25 cellular contexts compared by ENCODE assay signal in genomic region chr12:30063435-30063945, GRCh38.
"Had no signal": no experiment of that assay in that cellular context is flagged by ENCODE, and none has a peak within 500 bp of the region (broad histone marks: within the 10 kb centered on the region; RNA-seq: fewer than 3 reads in every experiment).

No MANE protein-coding gene starts in this region.

- H3K9me3 ChIP-seq: gastrocnemius medialis, left lung, prostate gland, sigmoid colon, testis, tibial artery had no signal

- H3K4me1 Mint-ChIP-seq: naive thymus-derived CD4-positive, alpha-beta T cell; nephron; neural progenitor cell; stimulated activated memory B cell treated with anti-CD40 and anti-IgM and Interleukin-4, amounts not matched to agents 10 μg/mL and 1 μg/mL and 100 μg/mL, for 72 hours had no signal

- H3K36me3 ChIP-seq: gastrocnemius medialis, heart left ventricle, left lung, neural progenitor cell, prostate gland, right atrium auricular region, sigmoid colon, tibial artery had no signal

- H3K36me3 Mint-ChIP-seq: neural progenitor cell; stimulated activated memory B cell treated with anti-CD40 and anti-IgM and Interleukin-4, amounts not matched to agents 10 μg/mL and 1 μg/mL and 100 μg/mL, for 72 hours; type B pancreatic cell had no signal

- H3K4me2 ChIP-seq: hepatocyte, neural progenitor cell had no signal

- H3K27me3 ChIP-seq: dorsolateral prefrontal cortex, gastrocnemius medialis, heart left ventricle, hepatocyte, left lung, neural progenitor cell, right atrium auricular region, sigmoid colon, testis, tibial artery had no signal

- H3K9me3 Mint-ChIP-seq: neural progenitor cell had no signal

- H3K4me3 ChIP-seq: dorsolateral prefrontal cortex, gastrocnemius medialis, heart left ventricle, hepatocyte, left lung, neural progenitor cell, prostate gland, right atrium auricular region, sigmoid colon, testis, tibial artery had no signal

- H3K79me2 ChIP-seq: hepatocyte had no signal

- DNase-seq: dorsolateral prefrontal cortex; effector CD4-positive, alpha-beta T cell; foreskin fibroblast; gastrocnemius medialis; heart left ventricle; left cardiac atrium; left lung; mesenchymal stem cell; midbrain; naive thymus-derived CD4-positive, alpha-beta T cell; sigmoid colon; stimulated activated CD4-positive, alpha-beta T cell treated with anti-CD3 and anti-CD28 coated beads, Interleukin-4, amount 100 ng/mL, for 4 hours; stimulated activated naive CD8-positive, alpha-beta T cell treated with anti-CD3 and anti-CD28 coated beads, Interleukin-15, Interleukin-2, amounts not matched to agents 100 U/mL and 50 U/mL, for 24 hours; substantia nigra; testis; tibial artery had no signal

- H3K4me3 Mint-ChIP-seq: naive thymus-derived CD4-positive, alpha-beta T cell; nephron; neural progenitor cell; stimulated activated memory B cell treated with anti-CD40 and anti-IgM and Interleukin-4, amounts not matched to agents 10 μg/mL and 1 μg/mL and 100 μg/mL, for 72 hours; type B pancreatic cell had no signal

- ATAC-seq: esophagus mucosa; gastrocnemius medialis; heart left ventricle; left cardiac atrium; left lung; naive thymus-derived CD4-positive, alpha-beta T cell; stimulated activated memory B cell treated with anti-CD40 and anti-IgM and Interleukin-4, amounts not matched to agents 10 μg/mL and 1 μg/mL and 100 μg/mL, for 72 hours; stimulated activated naive CD8-positive, alpha-beta T cell treated with anti-CD3 and anti-CD28 coated beads, Interleukin-15, Interleukin-2, amounts not matched to agents 100 U/mL and 50 U/mL, for 24 hours had no signal

- H3K27ac Mint-ChIP-seq: naive thymus-derived CD4-positive, alpha-beta T cell; nephron; neural progenitor cell; stimulated activated memory B cell treated with anti-CD40 and anti-IgM and Interleukin-4, amounts not matched to agents 10 μg/mL and 1 μg/mL and 100 μg/mL, for 72 hours; type B pancreatic cell had no signal

- H3K27me3 Mint-ChIP-seq: naive thymus-derived CD4-positive, alpha-beta T cell; stimulated activated memory B cell treated with anti-CD40 and anti-IgM and Interleukin-4, amounts not matched to agents 10 μg/mL and 1 μg/mL and 100 μg/mL, for 72 hours had no signal

- H3K4me1 ChIP-seq: gastrocnemius medialis, heart left ventricle, left lung, neural progenitor cell, prostate gland, right atrium auricular region, sigmoid colon, testis, tibial artery had no signal

- H2AFZ ChIP-seq: hepatocyte, neural progenitor cell had no signal

- H3K9ac ChIP-seq: neural progenitor cell had no signal

- H3K27ac ChIP-seq: dorsolateral prefrontal cortex, epithelial cell of prostate, gastrocnemius medialis, heart left ventricle, hepatocyte, left lung, neural progenitor cell, prostate gland, right atrium auricular region, sigmoid colon, testis, tibial artery had no signal
